Comparison of ENCODE assay signal across 13 cellular contexts in genomic region chr4:100517864-100518341, GRCh38. TPM values are rescaled to one million over a fixed set of nuclear protein-coding genes. Genes with fewer than 3 reads are reported as not detected.
A peak's percentile ranks its signal among the peaks of the same experiment; 100 is the strongest.
DNase-seq lines count a peak whose midpoint lies in the region; ATAC-seq and TF ChIP-seq lines count a peak whose summit lies in the region.
"Had no signal": no experiment of that assay in that cellular context is flagged by ENCODE, and none has a peak within 500 bp of the region (broad histone marks: within the 10 kb centered on the region; RNA-seq: fewer than 3 reads in every experiment).

A gene with protein sequence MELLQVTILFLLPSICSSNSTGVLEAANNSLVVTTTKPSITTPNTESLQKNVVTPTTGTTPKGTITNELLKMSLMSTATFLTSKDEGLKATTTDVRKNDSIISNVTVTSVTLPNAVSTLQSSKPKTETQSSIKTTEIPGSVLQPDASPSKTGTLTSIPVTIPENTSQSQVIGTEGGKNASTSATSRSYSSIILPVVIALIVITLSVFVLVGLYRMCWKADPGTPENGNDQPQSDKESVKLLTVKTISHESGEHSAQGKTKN (minus strand): TSS chr4:100518022. CDS start chr4:100517914, 108 bp downstream.

- DNase-seq in breast epithelium (ENCODE audit: low spot score in 2 of 2) (no peak), mammary epithelial cell (no peak), Right ventricle myocardium superior (no peak), aorta (no peak), activated gamma-delta T cell treated with Interleukin-2 at 50 U/mL for 16 hours (no peak)
- DNase-seq in CD4-positive, alpha-beta memory T cell, result no peak
- no peak for DNase-seq in central memory CD4-positive, alpha-beta T cell
- DNase-seq: 8988T; activated B cell treated with CpG ODN at 0.5 μM for 24 hours; activated T-cell treated with anti-CD3 and anti-CD28 coated beads, Interleukin-2, amount 50 U/mL, for 24 hours; midbrain; NCI-H446 had no signal

- H3K4me3 Mint-ChIP-seq in CD4-positive, alpha-beta memory T cell, result no peak within 1 kb of the TSS
- H3K4me3 Mint-ChIP-seq: activated B cell treated with CpG ODN at 0.5 μM for 24 hours; activated T-cell treated with anti-CD3 and anti-CD28 coated beads, Interleukin-2, amount 50 U/mL, for 24 hours had no signal

- TF ChIP-seq CTCF in breast epithelium (IDR thresholded peaks at IDR 0.05), result no peak
- TF ChIP-seq CTCF in mammary epithelial cell (conservative IDR thresholded peaks at IDR 0.05 in 1 of 2, IDR thresholded peaks at IDR 0.05 in 1 of 2; ENCODE audit: extremely low read depth in 1 of 2, insufficient read depth in 1 of 2, low read depth in 1 of 2, low read length in 2 of 2), result no peak
- TF ChIP-seq CTCF in parathyroid adenoma (IDR thresholded peaks at IDR 0.05), result no peak

- no peak for TF ChIP-seq POLR2A in breast epithelium (IDR thresholded peaks at IDR 0.05)

- no peaks in the 10 kb centered on the region for H4K20me1 ChIP-seq in mammary epithelial cell (ENCODE audit: insufficient read depth, low read length)

- CTCF ChIA-PET in mammary epithelial cell (lab: Charles Lee; ENCODE audit: low non-redundant PET), result no interaction called here
- CTCF ChIA-PET in CD4-positive, alpha-beta memory T cell (lab: Charles Lee; ENCODE audit: partially characterized antibody), result no interaction called here

- peaks cover 6% of the 10 kb centered on the region for H3K36me3 ChIP-seq in breast epithelium
- H3K36me3 ChIP-seq in mammary epithelial cell (ENCODE audit: insufficient read depth, low read length), result no peaks in the 10 kb centered on the region
- H3K36me3 ChIP-seq in parathyroid adenoma (ENCODE audit: control insufficient read depth, insufficient read depth, low read length), result no peaks in the 10 kb centered on the region
- H3K36me3 ChIP-seq in aorta (ENCODE audit: control insufficient read depth in 1 of 2, insufficient read depth in 2 of 2, low read length in 1 of 2), result no peaks in the 10 kb centered on the region
- H3K36me3 ChIP-seq in CD4-positive, alpha-beta memory T cell (ENCODE audit: insufficient read depth, low read length), result no peaks in the 10 kb centered on the region

- H3K9me3 ChIP-seq in breast epithelium, result no peaks in the 10 kb centered on the region
- H3K9me3 ChIP-seq in mammary epithelial cell (replicated peaks; ENCODE audit: insufficient read depth, low read length), result no peaks in the 10 kb centered on the region
- H3K9me3 ChIP-seq in parathyroid adenoma (ENCODE audit: control insufficient read depth, low read length), result no peaks in the 10 kb centered on the region
- H3K9me3 ChIP-seq in aorta (ENCODE audit: control insufficient read depth, low read length), result no peaks in the 10 kb centered on the region
- H3K9me3 ChIP-seq in CD4-positive, alpha-beta memory T cell (ENCODE audit: control insufficient read depth in 1 of 2, low read length in 2 of 2), result no peaks in the 10 kb centered on the region

- H2AFZ ChIP-seq in mammary epithelial cell (ENCODE audit: low read depth, low read length), result no peak within 1 kb of the TSS
- H2AFZ ChIP-seq in parathyroid adenoma, result no peak within 1 kb of the TSS

- POLR2A ChIA-PET in CD4-positive, alpha-beta memory T cell (lab: Charles Lee; ENCODE audit: partially characterized antibody), result no interaction called here

- BruUV-seq in mammary epithelial cell (replicated peaks; lab: Mats Ljungman, UMichigan), result no TSS peak

- no peaks in the 10 kb centered on the region for H3K27me3 ChIP-seq in breast epithelium
- no peaks in the 10 kb centered on the region for H3K27me3 ChIP-seq in mammary epithelial cell (ENCODE audit: insufficient read depth, low read length)
- no peaks in the 10 kb centered on the region for H3K27me3 ChIP-seq in parathyroid adenoma (ENCODE audit: control insufficient read depth, insufficient read depth, low read length)
- H3K27me3 ChIP-seq in aorta (ENCODE audit: control insufficient read depth in 1 of 2, insufficient read depth in 2 of 2, low read length in 1 of 2), result no peaks in the 10 kb centered on the region
- H3K27me3 ChIP-seq in CD4-positive, alpha-beta memory T cell (ENCODE audit: insufficient read depth, low read length), result no peaks in the 10 kb centered on the region

- no peaks in the 10 kb centered on the region for H3K9me3 Mint-ChIP-seq in CD4-positive, alpha-beta memory T cell
- H3K9me3 Mint-ChIP-seq: activated B cell treated with CpG ODN at 0.5 μM for 24 hours; activated T-cell treated with anti-CD3 and anti-CD28 coated beads, Interleukin-2, amount 50 U/mL, for 24 hours had no signal

- in situ Hi-C loops in mammary epithelial cell (cut with MboI; ENCODE audit: low sequenced_read_pairs in 2 of 2), result no loop called here

- no peaks in the 10 kb centered on the region for H3K79me2 ChIP-seq in mammary epithelial cell (ENCODE audit: insufficient read depth, low read length)
- H3K79me2 ChIP-seq in parathyroid adenoma, result no peaks in the 10 kb centered on the region

- H3K27me3 Mint-ChIP-seq in CD4-positive, alpha-beta memory T cell, result peaks cover 7 to 8% of the 10 kb centered on the region in 2 donors

- H3K4me3 ChIP-seq in breast epithelium, result peak within 1 kb of the TSS; percentile 24 to 39 (median 34)
- no peak within 1 kb of the TSS for H3K4me3 ChIP-seq in mammary epithelial cell (replicated peaks in 1 of 3; ENCODE audit: insufficient read depth in 1 of 3, low read depth in 2 of 3, low read length in 3 of 3)
- H3K4me3 ChIP-seq in parathyroid adenoma (ENCODE audit: low read depth, low read length), result peak within 1 kb of the TSS; percentile 38
- no peak within 1 kb of the TSS for H3K4me3 ChIP-seq in aorta (ENCODE audit: low read length in 2 of 2)
- no peak within 1 kb of the TSS for H3K4me3 ChIP-seq in CD4-positive, alpha-beta memory T cell (ENCODE audit: low read length in 2 of 2)

- dilution Hi-C loops in mammary epithelial cell (cut with HindIII; ENCODE audit: low sequenced_read_pairs), result no loop called here

- H3K4me2 ChIP-seq in mammary epithelial cell (ENCODE audit: insufficient read depth, low read depth, low read length), result no peak within 1 kb of the TSS
- H3K4me2 ChIP-seq in parathyroid adenoma (ENCODE audit: low read length), result no peak within 1 kb of the TSS

- intact Hi-C loops in breast epithelium (cut with DNase I; ENCODE audit: low total_unique reads), result no loop called here
- intact Hi-C loops in mammary epithelial cell (cut with micrococcal nuclease), result no loop called here
- intact Hi-C loops in Right ventricle myocardium superior (cut with DNase I), result no loop called here
- intact Hi-C loops in aorta (cut with DNase I), result no loop called here
- intact Hi-C loops in CD4-positive, alpha-beta memory T cell (cut with micrococcal nuclease), result no loop called here

- H3K4me1 Mint-ChIP-seq in CD4-positive, alpha-beta memory T cell, result no peaks in the 10 kb centered on the region

- H3K27ac ChIP-seq in breast epithelium (peak within 1 kb of the TSS in 1 of 2 donors; percentile 53), mammary epithelial cell (ENCODE audit: insufficient read depth, low read depth, low read length) (no peak within 1 kb of the TSS), parathyroid adenoma (peak within 1 kb of the TSS; percentile 32), aorta (ENCODE audit: low read depth in 1 of 2, low read length in 2 of 2) (no peak within 1 kb of the TSS)
- no peak within 1 kb of the TSS for H3K27ac ChIP-seq in CD4-positive, alpha-beta memory T cell (ENCODE audit: low read depth, low read length)

- WGBS in mammary epithelial cell (ENCODE audit: low coverage, missing lambda C conversion rate), result 34% methylated on average over 3 of the region's 3 CpGs
- 41 to 44% methylated on average over 3 of the region's 3 CpGs for WGBS in aorta, 2 donors

- H3K36me3 Mint-ChIP-seq in CD4-positive, alpha-beta memory T cell, result no peaks in the 10 kb centered on the region

- ATAC-seq in Right ventricle myocardium superior (ENCODE audit: poor library complexity) (peak; percentile 34), aorta (ENCODE audit: low FRiP score) (peak; percentile 46)

- no peak within 1 kb of the TSS for H3K27ac Mint-ChIP-seq in CD4-positive, alpha-beta memory T cell
- H3K27ac Mint-ChIP-seq: activated B cell treated with CpG ODN at 0.5 μM for 24 hours; activated T-cell treated with anti-CD3 and anti-CD28 coated beads, Interleukin-2, amount 50 U/mL, for 24 hours had no signal

- H3K9ac ChIP-seq in mammary epithelial cell (ENCODE audit: insufficient read depth, low read length) (no peak within 1 kb of the TSS), parathyroid adenoma (no peak within 1 kb of the TSS)

- H3K4me1 ChIP-seq in breast epithelium, result no peaks in the 10 kb centered on the region
- H3K4me1 ChIP-seq in mammary epithelial cell (ENCODE audit: insufficient read depth, low read length), result no peaks in the 10 kb centered on the region
- H3K4me1 ChIP-seq in parathyroid adenoma, result no peaks in the 10 kb centered on the region
- H3K4me1 ChIP-seq in aorta (ENCODE audit: control insufficient read depth in 1 of 2, insufficient read depth in 2 of 2, low read length in 2 of 2), result no peaks in the 10 kb centered on the region
- H3K4me1 ChIP-seq in CD4-positive, alpha-beta memory T cell (ENCODE audit: insufficient read depth, low read length), result no peaks in the 10 kb centered on the region

RNA-seq across cellular contexts. Expression of the gene that starts here (rescaled TPM):
- total RNA-seq in breast epithelium (10 to 100 TPM; 12.0 to 27.5 (median 23.9) TPM), mammary epithelial cell (not detected), Right ventricle myocardium superior (31.8 TPM), aorta (10 to 100 TPM; 26.5 to 78.1 TPM)
- polyA plus RNA-seq in mammary epithelial cell (not detected), aorta (1 to 10 TPM in 1 of 2 donors, under 1 TPM in 1; 0.05 to 1.5 TPM)
- not detected for polyA minus RNA-seq in mammary epithelial cell
- not detected for total RNA-seq in CD4-positive, alpha-beta memory T cell
- polyA plus RNA-seq in CD4-positive, alpha-beta memory T cell, result not detected
- total RNA-seq: activated B cell treated with CpG ODN at 0.5 μM for 24 hours had no signal

Comparison
In these comparisons a context has a peak if more than half of its experiments do, and no peak if none do; other contexts are left out.
1. RNA of the gene that starts here (total RNA-seq): 26.5 to 78.1 TPM in aorta, 31.8 TPM in Right ventricle myocardium superior (single experiment) and 12.0 to 27.5 TPM in breast epithelium; not detected in mammary epithelial cell and not detected in CD4-positive, alpha-beta memory T cell; every median in the first group is over 10 times any median in the second.
2. H3K4me3 ChIP-seq: peak in breast epithelium (3 of 3) and parathyroid adenoma (single experiment); none in mammary epithelial cell (0 of 3), aorta (0 of 2) and CD4-positive, alpha-beta memory T cell (0 of 2).